Comparison of ENCODE assay signal across 8 cellular contexts in genomic region chr12:92899388-92900001, GRCh38.
DNase-seq lines count a peak whose midpoint lies in the region; ATAC-seq and TF ChIP-seq lines count a peak whose summit lies in the region.

No MANE protein-coding gene starts in this region.

- no peak for ATAC-seq in HG03175 (IDR thresholded peaks at IDR 0.05; ENCODE audit: unreplicated experiment)
- no peak for ATAC-seq in HG03521 (IDR thresholded peaks at IDR 0.05; ENCODE audit: unreplicated experiment)
- ATAC-seq in HG02759 (IDR thresholded peaks at IDR 0.05; ENCODE audit: unreplicated experiment), result no peak

- H3K27me3 ChIP-seq in mucosa of rectum (ENCODE audit: control insufficient read depth in 2 of 2, insufficient read depth in 2 of 2, low read length in 2 of 2), result no peaks in the 10 kb centered on the region

- no peaks in the 10 kb centered on the region for H3K36me3 ChIP-seq in mucosa of rectum (ENCODE audit: control insufficient read depth in 2 of 2, insufficient read depth in 2 of 2, low read length in 2 of 2)

- H3K27ac ChIP-seq in epithelial cell of prostate, result peak overlapping the region; percentile 97
- H3K27ac ChIP-seq in mucosa of rectum (ENCODE audit: low read depth in 2 of 2, low read length in 2 of 2), result peak overlapping the region; percentile 49 to 59

- H3K4me1 ChIP-seq in mucosa of rectum (ENCODE audit: control insufficient read depth in 2 of 2, insufficient read depth in 2 of 2, low read length in 2 of 2), result no peaks in the 10 kb centered on the region

- H3K4me3 ChIP-seq in AG10803 (ENCODE audit: low read length) (peak overlapping the region; percentile 47), mucosa of rectum (ENCODE audit: low read length in 2 of 2) (no peak overlapping the region)

- no peak overlapping the region for H3K9ac ChIP-seq in mucosa of rectum (ENCODE audit: low read depth in 1 of 2, low read length in 2 of 2)

- TF ChIP-seq CTCF in AG10803 (conservative IDR thresholded peaks at IDR 0.05; ENCODE audit: low read length), result no peak

- DNase-seq in AG10803 (ENCODE audit: low read depth) (peak; percentile 99), NCI-H226 (peak; percentile 97), epithelial cell of prostate (ENCODE audit: low read depth, low spot score) (peak; percentile 85)
- DNase-seq in stimulated activated CD4-positive, alpha-beta T cell treated with anti-CD3 and anti-CD28 coated beads, Interleukin-2, amount 100 ng/mL, for 24 hours, result no peak

- H3K9me3 ChIP-seq in mucosa of rectum (ENCODE audit: control insufficient read depth in 2 of 2, low read length in 2 of 2), result no peaks in the 10 kb centered on the region

Comparison
In these comparisons a context has a peak if more than half of its experiments do, and no peak if none do; other contexts are left out.
1. DNase-seq: peak in AG10803 (single experiment), NCI-H226 (single experiment) and epithelial cell of prostate (single experiment); none in stimulated activated CD4-positive, alpha-beta T cell treated with anti-CD3 and anti-CD28 coated beads, Interleukin-2, amount 100 ng/mL, for 24 hours (0 of 2).